Comparison of ENCODE assay signal across 9 cellular contexts in genomic region chr20:36591854-36592641, GRCh38. TPM values are rescaled to one million over a fixed set of nuclear protein-coding genes. Genes with fewer than 3 reads are reported as not detected.
DNase-seq lines count a peak whose midpoint lies in the region; ATAC-seq, FAIRE-seq and TF ChIP-seq lines count a peak whose summit lies in the region.
"Had no signal": no experiment of that assay in that cellular context is flagged by ENCODE, and none has a peak within 500 bp of the region (broad histone marks: within the 10 kb centered on the region; RNA-seq: fewer than 3 reads in every experiment).

No MANE protein-coding gene starts in this region.

- 81 to 85% methylated on average over 9 of the region's 9 CpGs for WGBS in heart right ventricle, 2 donors

- H3K4me3 Mint-ChIP-seq in activated T-helper 2 cell treated with anti-CD3 and anti-CD28 coated beads, Interferon-gamma antibody, Interleukin-2, Interleukin-4, amounts not matched to agents 10 μg/mL and 5 μg/mL and 100 μg/mL, durations not matched to agents 14 hours and 24 hours and 36 hours (ENCODE audit: low read depth): peak overlapping the region; percentile 48

- DNase-seq in D721Med (ENCODE audit: insufficient read length, low spot score) (no peak), NCI-H524 (lab: John Stamatoyannopoulos, UW) (peak; percentile 23 to 64), heart right ventricle (peak in 1 of 2 donors; percentile 32), ACHN (no peak)
- DNase-seq in activated T-helper 2 cell treated with anti-CD3 and anti-CD28 coated beads, Interferon-gamma antibody, Interleukin-2, Interleukin-4, amounts not matched to agents 10 μg/mL and 5 μg/mL and 100 μg/mL, durations not matched to agents 14 hours and 24 hours and 36 hours (ENCODE audit: low spot score): peak; percentile 44
- DNase-seq in stimulated activated CD8-positive, alpha-beta memory T cell treated with anti-CD3 and anti-CD28 coated beads, Interleukin-12 subunit alpha, Interleukin-12 subunit beta, amount 100 ng/mL, for 4 hours (ENCODE audit: low read depth): peak; percentile 28

- H3K27ac Mint-ChIP-seq in activated T-helper 2 cell treated with anti-CD3 and anti-CD28 coated beads, Interferon-gamma antibody, Interleukin-2, Interleukin-4, amounts not matched to agents 10 μg/mL and 5 μg/mL and 100 μg/mL, durations not matched to agents 14 hours and 24 hours and 36 hours: peak overlapping the region; percentile 62

- H3K36me3 Mint-ChIP-seq in activated T-helper 2 cell treated with anti-CD3 and anti-CD28 coated beads, Interferon-gamma antibody, Interleukin-2, Interleukin-4, amounts not matched to agents 10 μg/mL and 5 μg/mL and 100 μg/mL, durations not matched to agents 14 hours and 24 hours and 36 hours (ENCODE audit: low read depth): peaks cover 78% of the 10 kb centered on the region

- no peaks in the 10 kb centered on the region for H3K27me3 Mint-ChIP-seq in activated T-helper 2 cell treated with anti-CD3 and anti-CD28 coated beads, Interferon-gamma antibody, Interleukin-2, Interleukin-4, amounts not matched to agents 10 μg/mL and 5 μg/mL and 100 μg/mL, durations not matched to agents 14 hours and 24 hours and 36 hours (ENCODE audit: low read depth)

- H3K4me1 ChIP-seq in heart right ventricle: peaks cover 0 to 45% (median 0%) of the 10 kb centered on the region in 9 donors

- in situ Hi-C loops in ACHN (cut with HindIII; ENCODE audit: low pct_ligation_motif_present, low pct_unique_long_range_greater_than_20kb, low sequenced_read_pairs): no loop called here

- no peaks in the 10 kb centered on the region for H3K9me3 ChIP-seq in heart right ventricle

- H3K27me3 ChIP-seq in heart right ventricle: no peaks in the 10 kb centered on the region

- intact Hi-C loops in activated T-helper 2 cell treated with anti-CD3 and anti-CD28 coated beads, Interferon-gamma antibody, Interleukin-2, Interleukin-4, amounts not matched to agents 10 μg/mL and 5 μg/mL and 100 μg/mL, durations not matched to agents 14 hours and 24 hours and 36 hours (cut with micrococcal nuclease): loop anchor here (5.0 kb wide), 2 partner anchors 35 to 125 kb away; no protein-coding TSS in a partner anchor
- intact Hi-C loops in heart right ventricle (cut with DNase I): loop anchor here in 7 of 10 donors (1.0 to 10.0 kb wide), 3 partner anchors 35 to 377 kb away; no protein-coding TSS in a partner anchor

- no peaks in the 10 kb centered on the region for H3K9me3 Mint-ChIP-seq in activated T-helper 2 cell treated with anti-CD3 and anti-CD28 coated beads, Interferon-gamma antibody, Interleukin-2, Interleukin-4, amounts not matched to agents 10 μg/mL and 5 μg/mL and 100 μg/mL, durations not matched to agents 14 hours and 24 hours and 36 hours

- peak; percentile 58 for TF ChIP-seq CTCF in D721Med (IDR thresholded peaks at IDR 0.05; ENCODE audit: insufficient read depth, missing control alignments)
- TF ChIP-seq CTCF in heart right ventricle (IDR thresholded peaks at IDR 0.05): peak; percentile 19 to 65 (median 47)

- peak in 3 of 8 donors; percentile 40 to 45 (median 41) for ATAC-seq in heart right ventricle
- ATAC-seq in HG03432 (IDR thresholded peaks at IDR 0.05; ENCODE audit: unreplicated experiment): no peak
- ATAC-seq in HG02885 (IDR thresholded peaks at IDR 0.05; ENCODE audit: poor library complexity, unreplicated experiment): no peak

- H3K27ac ChIP-seq in heart right ventricle: peak overlapping the region in 1 of 10 donors; percentile 31
- H3K27ac ChIP-seq: HL-60 had no signal

- H3K4me1 Mint-ChIP-seq in activated T-helper 2 cell treated with anti-CD3 and anti-CD28 coated beads, Interferon-gamma antibody, Interleukin-2, Interleukin-4, amounts not matched to agents 10 μg/mL and 5 μg/mL and 100 μg/mL, durations not matched to agents 14 hours and 24 hours and 36 hours (ENCODE audit: low read depth): peaks cover 54% of the 10 kb centered on the region

- H3K36me3 ChIP-seq in heart right ventricle: peaks cover 0 to 42% (median 0%) of the 10 kb centered on the region in 9 donors

- no peak overlapping the region for H3K4me3 ChIP-seq in heart right ventricle

- no peak for FAIRE-seq in D721Med (lab: Jason Lieb, UNC)

RNA-seq across cellular contexts. Expression of gene RAB5IF, which starts 13.5 kb away (rescaled TPM):
- 94.5 and 99.0 TPM in 2 replicates for total RNA-seq in activated T-helper 2 cell treated with anti-CD3 and anti-CD28 coated beads, Interferon-gamma antibody, Interleukin-2, Interleukin-4, amounts not matched to agents 10 μg/mL and 5 μg/mL and 100 μg/mL, durations not matched to agents 14 hours and 24 hours and 36 hours
- 10 to 100 TPM; 42.8 to 73.7 (median 49.2) TPM for total RNA-seq in heart right ventricle
- polyA plus RNA-seq in heart right ventricle: 100 to 1,000 TPM in 1 of 2 donors, 10 to 100 TPM in 1; 40.4 to 120 TPM

RNA-seq across cellular contexts. Expression of gene TGIF2, which starts 18.7 kb away (rescaled TPM):
- total RNA-seq in activated T-helper 2 cell treated with anti-CD3 and anti-CD28 coated beads, Interferon-gamma antibody, Interleukin-2, Interleukin-4, amounts not matched to agents 10 μg/mL and 5 μg/mL and 100 μg/mL, durations not matched to agents 14 hours and 24 hours and 36 hours: 44.3 and 50.6 TPM in 2 replicates
- 10 to 100 TPM in 1 of 10 donors, 1 to 10 TPM in 9; 5.2 to 13.8 (median 7.2) TPM for total RNA-seq in heart right ventricle
- 1 to 10 TPM; 2.9 to 4.5 TPM for polyA plus RNA-seq in heart right ventricle

RNA-seq across cellular contexts. Expression of gene MYL9, which starts 50.7 kb away (rescaled TPM):
- total RNA-seq in activated T-helper 2 cell treated with anti-CD3 and anti-CD28 coated beads, Interferon-gamma antibody, Interleukin-2, Interleukin-4, amounts not matched to agents 10 μg/mL and 5 μg/mL and 100 μg/mL, durations not matched to agents 14 hours and 24 hours and 36 hours: 4.0 and 4.2 TPM in 2 replicates
- 1,000 to 10,000 TPM; 1,611 to 2,234 (median 1,868) TPM for total RNA-seq in heart right ventricle
- polyA plus RNA-seq in heart right ventricle: 1,000 to 10,000 TPM in 1 of 2 donors, 100 to 1,000 TPM in 1; 755 to 2,519 TPM

RNA-seq across cellular contexts. Expression of gene SLA2, which starts 53.9 kb away (rescaled TPM):
- total RNA-seq in activated T-helper 2 cell treated with anti-CD3 and anti-CD28 coated beads, Interferon-gamma antibody, Interleukin-2, Interleukin-4, amounts not matched to agents 10 μg/mL and 5 μg/mL and 100 μg/mL, durations not matched to agents 14 hours and 24 hours and 36 hours: 54.9 and 56.5 TPM in 2 replicates
- 1 to 10 TPM in 1 of 10 donors, under 1 TPM in 9; 0.20 to 2.4 (median 0.39) TPM for total RNA-seq in heart right ventricle
- under 1 TPM; 0.23 to 0.66 TPM for polyA plus RNA-seq in heart right ventricle

Comparison
In these comparisons a context has a peak if more than half of its experiments do, and no peak if none do; other contexts are left out.
1. DNase-seq: peak in NCI-H524 (2 of 2), activated T-helper 2 cell treated with anti-CD3 and anti-CD28 coated beads, Interferon-gamma antibody, Interleukin-2, Interleukin-4, amounts not matched to agents 10 μg/mL and 5 μg/mL and 100 μg/mL, durations not matched to agents 14 hours and 24 hours and 36 hours (single experiment) and stimulated activated CD8-positive, alpha-beta memory T cell treated with anti-CD3 and anti-CD28 coated beads, Interleukin-12 subunit alpha, Interleukin-12 subunit beta, amount 100 ng/mL, for 4 hours (single experiment); none in D721Med (single experiment) and ACHN (single experiment).
2. RNA of gene MYL9, which starts 50.7 kb away (total RNA-seq): 1,611 to 2,234 TPM in heart right ventricle; 4.0 to 4.2 TPM in activated T-helper 2 cell treated with anti-CD3 and anti-CD28 coated beads, Interferon-gamma antibody, Interleukin-2, Interleukin-4, amounts not matched to agents 10 μg/mL and 5 μg/mL and 100 μg/mL, durations not matched to agents 14 hours and 24 hours and 36 hours; every median in the first group is over 100 times any median in the second.